In genomic region chr13:33185853-33186252, GRCh38 we compare ENCODE assay signal across 13 cellular contexts.
DNase-seq lines count a peak whose midpoint lies in the region; ATAC-seq and TF ChIP-seq lines count a peak whose summit lies in the region.
"Had no signal": no experiment of that assay in that cellular context is flagged by ENCODE, and none has a peak within 500 bp of the region (broad histone marks: within the 10 kb centered on the region; RNA-seq: fewer than 3 reads in every experiment).

No MANE protein-coding gene starts in this region.

- no peak overlapping the region for H4K8ac ChIP-seq in neuronal stem cell (ENCODE audit: low read depth, low read length)

- H3K4me2 ChIP-seq in neuronal stem cell (ENCODE audit: insufficient read depth, low read length, poor library complexity, severe bottlenecking), result no peak overlapping the region

- no peak overlapping the region for H2BK15ac ChIP-seq in neuronal stem cell (ENCODE audit: low read length)

- no peaks in the 10 kb centered on the region for H3K9me3 ChIP-seq in heart left ventricle
- no peaks in the 10 kb centered on the region for H3K9me3 ChIP-seq in neuronal stem cell (replicated peaks in 1 of 2; ENCODE audit: control insufficient read depth in 2 of 2, insufficient read depth in 1 of 2, low read depth in 1 of 2, low read length in 2 of 2)
- no peaks in the 10 kb centered on the region for H3K9me3 ChIP-seq in transverse colon

- 55 to 78% (median 68%) methylated on average over 6 of the region's 6 CpGs for WGBS in heart left ventricle, 4 donors
- no CpG with 5 or more reads among the region's 6 CpGs for WGBS in neuronal stem cell (ENCODE audit: extremely low coverage in 2 of 2, insufficient read length in 2 of 2, insufficient replicate concordance in 1 of 2), 2 donors
- 86 to 88% methylated on average over 5 to 6 of the region's 6 CpGs for WGBS in transverse colon (ENCODE audit: low coverage in 1 of 2), 2 donors

- TF ChIP-seq POLR2A in heart left ventricle (IDR thresholded peaks at IDR 0.05) (no peak), transverse colon (IDR thresholded peaks at IDR 0.05) (no peak)

- peak overlapping the region; percentile 8 for H3K18ac ChIP-seq in neuronal stem cell (ENCODE audit: low read length)

- H2BK5ac ChIP-seq in neuronal stem cell (ENCODE audit: low read length), result no peak overlapping the region

- no peak overlapping the region for H2AK5ac ChIP-seq in neuronal stem cell (ENCODE audit: low read depth, low read length)

- no peak for DNase-seq in heart left ventricle
- no peak for DNase-seq in cardiac septum (ENCODE audit: low spot score)
- DNase-seq in fibroblast of villous mesenchyme (ENCODE audit: low read depth), result peak; percentile 68
- no peak for DNase-seq in neuronal stem cell (ENCODE audit: low spot score)
- DNase-seq in transverse colon, result no peak
- no peak for DNase-seq in NCI-H1930 (lab: John Stamatoyannopoulos, UW)
- DNase-seq in activated T-cell treated with anti-CD3 and anti-CD28 coated beads, Interleukin-2, amount 50 U/mL, for 1 hour, result no peak
- DNase-seq: cortex of kidney; KG1; NCI-H1436; OCI-M1; stimulated activated naive CD8-positive, alpha-beta T cell treated with anti-CD3 and anti-CD28 coated beads, Interleukin-15, Interleukin-2, amounts not matched to agents 100 U/mL and 50 U/mL, for 24 hours had no signal

- H3K9ac ChIP-seq in neuronal stem cell (ENCODE audit: low read depth, low read length, poor library complexity), result no peak overlapping the region

- ATAC-seq in heart left ventricle (peak in 2 of 4 donors; percentile 33 to 38), GM21717 (IDR thresholded peaks at IDR 0.05; ENCODE audit: unreplicated experiment) (no peak)
- ATAC-seq: stimulated activated naive CD8-positive, alpha-beta T cell treated with anti-CD3 and anti-CD28 coated beads, Interleukin-15, Interleukin-2, amounts not matched to agents 100 U/mL and 50 U/mL, for 24 hours had no signal

- H3K79me1 ChIP-seq in neuronal stem cell (ENCODE audit: low read depth, low read length), result no peaks in the 10 kb centered on the region

- H3K4me1 ChIP-seq in heart left ventricle, result peaks cover 0 to 91% (median 64%) of the 10 kb centered on the region in 12 donors
- peaks cover 9 to 19% of the 10 kb centered on the region in 2 donors for H3K4me1 ChIP-seq in neuronal stem cell (ENCODE audit: control insufficient read depth in 2 of 2, insufficient read depth in 1 of 2, low read depth in 1 of 2, low read length in 2 of 2)
- H3K4me1 ChIP-seq in transverse colon, result peaks cover 4 to 58% (median 9%) of the 10 kb centered on the region in 4 donors

- no peak overlapping the region for H4K91ac ChIP-seq in neuronal stem cell (ENCODE audit: low read depth, low read length, poor library complexity)

- in situ Hi-C loops in transverse colon (cut with MboI; ENCODE audit: low pct_ligation_motif_present in 1 of 4, low pct_unique_long_range_greater_than_20kb in 1 of 4, low sequenced_read_pairs in 3 of 4), result no loop called here

- TF ChIP-seq CTCF in heart left ventricle (IDR thresholded peaks at IDR 0.05) (no peak), fibroblast of villous mesenchyme (IDR thresholded peaks at IDR 0.05; ENCODE audit: insufficient read depth, low read depth, low read length) (no peak), transverse colon (IDR thresholded peaks at IDR 0.05) (no peak)

- H3K23ac ChIP-seq in neuronal stem cell (ENCODE audit: low read depth, low read length, poor library complexity), result no peak overlapping the region

- no peak overlapping the region for H3K4me3 ChIP-seq in heart left ventricle
- H3K4me3 ChIP-seq in fibroblast of villous mesenchyme (ENCODE audit: low read depth, low read length), result no peak overlapping the region
- H3K4me3 ChIP-seq in neuronal stem cell (ENCODE audit: low read length in 2 of 2), result no peak overlapping the region
- no peak overlapping the region for H3K4me3 ChIP-seq in transverse colon

- TF ChIP-seq EP300 in transverse colon (IDR thresholded peaks at IDR 0.05; ENCODE audit: low read depth), result no peak

- H3K36me3 ChIP-seq in heart left ventricle, result peaks cover 0 to 3% (median 0%) of the 10 kb centered on the region in 9 donors
- no peaks in the 10 kb centered on the region for H3K36me3 ChIP-seq in neuronal stem cell (replicated peaks in 1 of 2; ENCODE audit: control insufficient read depth in 2 of 2, insufficient read depth in 2 of 2, low read length in 2 of 2)
- no peaks in the 10 kb centered on the region for H3K36me3 ChIP-seq in transverse colon

- H2BK12ac ChIP-seq in neuronal stem cell (ENCODE audit: low read length), result no peak overlapping the region

- H3K4ac ChIP-seq in neuronal stem cell (ENCODE audit: low read length), result no peak overlapping the region

- H3K27me3 ChIP-seq in heart left ventricle, result no peaks in the 10 kb centered on the region
- H3K27me3 ChIP-seq in neuronal stem cell (ENCODE audit: control insufficient read depth in 3 of 3, insufficient read depth in 3 of 3, low read depth in 1 of 3, low read length in 3 of 3), result no peaks in the 10 kb centered on the region
- no peaks in the 10 kb centered on the region for H3K27me3 ChIP-seq in transverse colon

- intact Hi-C loops in heart left ventricle (cut with DNase I) (loop anchor here in 1 of 10 donors (5.0 kb wide), 1 partner anchor 74 kb away; no protein-coding TSS in a partner anchor), cardiac septum (cut with DNase I) (no loop called here), transverse colon (cut with DNase I; ENCODE audit: low total_unique reads) (no loop called here)

- H3K14ac ChIP-seq in neuronal stem cell (ENCODE audit: low read length), result no peak overlapping the region

- H2AFZ ChIP-seq in neuronal stem cell (ENCODE audit: low read length), result peak overlapping the region; percentile 41

- no peak overlapping the region for H2BK120ac ChIP-seq in neuronal stem cell (ENCODE audit: low read depth, low read length)

- H3K27ac ChIP-seq in heart left ventricle (peak overlapping the region in 11 of 12 donors; percentile 31 to 77 (median 61)), neuronal stem cell (replicated peaks; ENCODE audit: low read length) (no peak overlapping the region), transverse colon (peak overlapping the region; percentile 54 to 80 (median 62))
